6 cellular contexts compared by ENCODE assay signal in genomic region chr2:54072483-54072882, GRCh38. TPM values are rescaled to one million over a fixed set of nuclear protein-coding genes. Genes with fewer than 3 reads are reported as not detected.
DNase-seq lines count a peak whose midpoint lies in the region; ATAC-seq, FAIRE-seq and TF ChIP-seq lines count a peak whose summit lies in the region.
"Not testable (repeated sequence)": the region's sequence is repeated elsewhere in the genome, so short reads cannot be mapped to it uniquely, and the experiment has no call there.

No MANE protein-coding gene starts in this region.

- H3K4me1 Mint-ChIP-seq in WTC11; MCF 10A (ENCODE audit: insufficient read depth, unreplicated experiment): not testable (repeated sequence)

- CTCF ChIA-PET in PC-3 (lab: Charles Lee); K562 (lab: Yijun Ruan, JAX; ENCODE audit: low intra/inter-chr PET ratio); HepG2 (lab: Yijun Ruan, JAX; ENCODE audit: low intra/inter-chr PET ratio, low total read pairs): not testable (repeated sequence)
- CTCF ChIA-PET in WTC11 (lab: Charles Lee), result interaction anchor here (0.6 kb wide), 1 partner anchor 29 kb away, joined by 3 read pairs; no protein-coding TSS in a partner anchor
- CTCF ChIA-PET in MCF 10A (lab: Yijun Ruan, JAX), result interaction anchor here (0.6 to 1.1 kb wide), 3 partner anchors 25 to 329 kb away, joined by 3 read pairs; no protein-coding TSS in a partner anchor

- not testable (repeated sequence) for TF ChIP-seq RAD21 in K562 (CRISPR knock-in tag; conservative IDR thresholded peaks at IDR 0.05 in 1 of 2, IDR thresholded peaks at IDR 0.05 in 1 of 2); HepG2 (CRISPR knock-in tag; IDR thresholded peaks at IDR 0.05)

- not testable (repeated sequence) for H3K36me3 ChIP-seq in PC-3 (ENCODE audit: low read depth, low read length); K562 (ENCODE audit: control insufficient read depth, insufficient read depth, low read length); HepG2 (replicated peaks in 1 of 2; ENCODE audit: control insufficient read depth in 1 of 2, insufficient read depth in 2 of 2, low read length in 2 of 2)

- POLR2A ChIA-PET in PC-3 (lab: Charles Lee; ENCODE audit: unreplicated experiment); MCF 10A (lab: Yijun Ruan, JAX); HepG2 (lab: Yijun Ruan, JAX): not testable (repeated sequence)
- POLR2A ChIA-PET in WTC11 (lab: Charles Lee), result interaction anchor here (0.6 kb wide), 1 partner anchor 409 kb away, joined by 3 read pairs; no protein-coding TSS in a partner anchor
- POLR2A ChIA-PET in K562 (lab: Yijun Ruan, JAX), result interaction anchor here (0.9 kb wide), 1 partner anchor 8 kb away, joined by 3 read pairs; no protein-coding TSS in a partner anchor

- not testable (repeated sequence) for TF ChIP-seq POLR2A in K562 (conservative IDR thresholded peaks at IDR 0.05); HepG2 (IDR thresholded peaks at IDR 0.05; ENCODE audit: insufficient read depth in 1 of 2, low read depth in 2 of 2, low read length in 2 of 2)

- not testable (repeated sequence) for H3K27ac Mint-ChIP-seq in WTC11
- peak overlapping the region; percentile 54 for H3K27ac Mint-ChIP-seq in MCF 10A (ENCODE audit: low read depth, unreplicated experiment)

- BruUV-seq in PC-3 (replicated peaks; lab: Mats Ljungman, UMichigan); K562 (replicated peaks; lab: Mats Ljungman, UMichigan); MCF 10A (replicated peaks; lab: Mats Ljungman, UMichigan); HepG2 (replicated peaks; lab: Mats Ljungman, UMichigan): not testable (repeated sequence)

- FAIRE-seq in K562 (lab: Jason Lieb, UNC); HepG2 (lab: Jason Lieb, UNC): not testable (repeated sequence)

- 59% methylated on average over 2 of the region's 2 CpGs for WGBS in K562 (ENCODE audit: insufficient coverage, low coverage, missing lambda C conversion rate)
- 77% methylated on average over 2 of the region's 2 CpGs for WGBS in HepG2 (ENCODE audit: low lambda C conversion rate)

- not testable (repeated sequence) for ATAC-seq in PC-3, WTC11, K562, HepG2
- ATAC-seq in left lobe of liver, result peak; percentile 42

- peaks cover 32% of the 10 kb centered on the region for H3K4me1 ChIP-seq in PC-3 (ENCODE audit: insufficient read depth, low read length)
- peaks cover 0 to 26% of the 10 kb centered on the region in 2 experiments; a peak in 4 of 5 replicates for H3K4me1 ChIP-seq in K562 (replicated peaks in 1 of 2; ENCODE audit: control insufficient read depth in 2 of 2, insufficient read depth in 2 of 2, low read length in 2 of 2)
- H3K4me1 ChIP-seq in HepG2 (ENCODE audit: insufficient read depth, low read length), result not testable (repeated sequence)

- H3K9me2 ChIP-seq in PC-3 (replicated peaks; ENCODE audit: low read length), result not testable (repeated sequence)

- not testable (repeated sequence) for H3K4me3 ChIP-seq in PC-3 (ENCODE audit: low read length); K562; HepG2 (replicated peaks in 1 of 3; ENCODE audit: insufficient read depth in 1 of 3, low read depth in 2 of 3, low read length in 3 of 3)

- not testable (repeated sequence) for H2AFZ ChIP-seq in PC-3 (ENCODE audit: low read length); K562 (ENCODE audit: low read depth, low read length); HepG2 (ENCODE audit: low read length)

- not testable (repeated sequence) for H3K36me3 Mint-ChIP-seq in WTC11; MCF 10A (ENCODE audit: insufficient read depth, unreplicated experiment)

- H4K20me1 ChIP-seq in PC-3 (ENCODE audit: low read length); K562 (replicated peaks; ENCODE audit: control insufficient read depth, insufficient read depth, low read length); HepG2 (ENCODE audit: insufficient read depth, low read length): not testable (repeated sequence)

- not testable (repeated sequence) for H3K4me2 ChIP-seq in PC-3 (ENCODE audit: low read length); K562 (ENCODE audit: insufficient read depth, low read length); HepG2 (ENCODE audit: low read depth, low read length)

- H3K27me3 ChIP-seq in PC-3 (ENCODE audit: low read length); K562 (ENCODE audit: control insufficient read depth in 2 of 2, insufficient read depth in 2 of 2, low read length in 2 of 2); HepG2 (ENCODE audit: control insufficient read depth in 1 of 2, insufficient read depth in 2 of 2, low read length in 2 of 2): not testable (repeated sequence)

- H3K9me1 ChIP-seq in K562 (ENCODE audit: control insufficient read depth, insufficient read depth, low read length), result not testable (repeated sequence)

- not testable (repeated sequence) for H3K79me2 ChIP-seq in PC-3 (ENCODE audit: low read length); K562 (ENCODE audit: control insufficient read depth, insufficient read depth, low read length); HepG2 (ENCODE audit: insufficient read depth, low read length)

- not testable (repeated sequence) for TF ChIP-seq EP300 in K562 (IDR thresholded peaks at IDR 0.05; ENCODE audit: low read length); HepG2 (IDR thresholded peaks at IDR 0.05; ENCODE audit: low read depth in 2 of 2, low read length in 2 of 2); HepG2 (CRISPR knock-in tag; IDR thresholded peaks at IDR 0.05; ENCODE audit: borderline replicate concordance)

- H3K27me3 Mint-ChIP-seq in WTC11 (ENCODE audit: low read depth); MCF 10A (ENCODE audit: insufficient read depth, unreplicated experiment): not testable (repeated sequence)

- DNase-seq in PC-3; WTC11 (ENCODE audit: low spot score); K562 (ENCODE audit: extremely low read depth in 1 of 4, low spot score in 3 of 4); MCF 10A (ENCODE audit: unreplicated experiment); left lobe of liver (ENCODE audit: low spot score); HepG2 (ENCODE audit: low spot score): not testable (repeated sequence)

- not testable (repeated sequence) for TF ChIP-seq CTCF in PC-3 (conservative IDR thresholded peaks at IDR 0.05; ENCODE audit: low read depth, low read length); WTC11 (IDR thresholded peaks at IDR 0.05); K562 (IDR thresholded peaks at IDR 0.05 in 2 of 3, conservative IDR thresholded peaks at IDR 0.05 in 1 of 3; ENCODE audit: insufficient read depth in 2 of 3, low read depth in 1 of 3, low read length in 3 of 3); MCF 10A (IDR thresholded peaks at IDR 0.05; ENCODE audit: unreplicated experiment); HepG2 (CRISPR knock-in tag; IDR thresholded peaks at IDR 0.05)

- H3K9ac ChIP-seq in PC-3 (ENCODE audit: low read length); K562 (ENCODE audit: insufficient read depth in 1 of 2, low read depth in 2 of 2, low read length in 2 of 2); HepG2 (ENCODE audit: insufficient read depth, low read depth, low read length): not testable (repeated sequence)

- peaks cover 15% of the 10 kb centered on the region for H3F3A ChIP-seq in PC-3 (ENCODE audit: low read length, unreplicated experiment)

- not testable (repeated sequence) for H3K9me3 ChIP-seq in PC-3 (ENCODE audit: low read length); K562 (replicated peaks; ENCODE audit: control insufficient read depth, insufficient read depth, low read depth, low read length); HepG2 (ENCODE audit: low read length)

- intact Hi-C loops in PC-3 (cut with micrococcal nuclease), result loop anchor here (2.0 kb wide), 1 partner anchor 84 kb away; no protein-coding TSS in a partner anchor
- intact Hi-C loops in K562 (cut with micrococcal nuclease); MCF 10A (cut with micrococcal nuclease); HepG2 (cut with micrococcal nuclease; ENCODE audit: unreplicated experiment): not testable (repeated sequence)

- H3K4me3 Mint-ChIP-seq in WTC11; MCF 10A (ENCODE audit: unreplicated experiment): not testable (repeated sequence)

- H3K27ac ChIP-seq in PC-3 (ENCODE audit: low read length), result peak overlapping the region; percentile 92; the same call in 1 of the 2 replicates
- H3K27ac ChIP-seq in K562 (ENCODE audit: extremely low read depth, low read depth, low read length); HepG2 (ENCODE audit: extremely low read length, insufficient read depth, low read length): not testable (repeated sequence)

- not testable (repeated sequence) for H3K9me3 Mint-ChIP-seq in WTC11; MCF 10A (ENCODE audit: unreplicated experiment)

- in situ Hi-C loops in K562 (cut with MboI); HepG2 (cut with HindIII; ENCODE audit: extremely low pct_ligation_motif_present, low pct_unique_long_range_greater_than_20kb): not testable (repeated sequence)

RNA-seq across cellular contexts. Expression of gene ACYP2, which starts 42.9 kb away (rescaled TPM):
- total RNA-seq in PC-3 (2014; rRNA removed) (2.9 and 8.3 TPM in 2 replicates), WTC11 (2021) (4.4 to 6.3 TPM (median 5.7 TPM) in 3 replicates), K562 (2014; rRNA removed) (2.2 and 3.0 TPM in 2 replicates), K562 (2014; rRNA removed; fragmentation: Illumina TruSeq; extraction: Trizol) (1.3 and 1.8 TPM in 2 replicates), K562 (2015; rRNA removed; fragmentation: Illumina TruSeq; extraction: Trizol) (1.9 and 2.2 TPM in 2 replicates), K562 (2021) (3.4 and 4.1 TPM in 2 replicates), MCF 10A (2022) (14.3 and 17.8 TPM in 2 replicates), left lobe of liver (20.4 TPM), HepG2 (2016; rRNA removed; fragmentation: Illumina TruSeq; extraction: Trizol) (12.3 and 16.2 TPM in 2 replicates)
- 3.8 and 6.9 TPM in 2 replicates for total RNA-seq in K562 (2011; cell fraction: chromatin; rRNA removed; ENCODE audit: low replicate concordance)
- 3.0 and 3.3 TPM in 2 replicates for total RNA-seq in K562 (2011; cell fraction: nucleolus; rRNA removed)
- total RNA-seq in K562 (2011; cell fraction: nucleoplasm; rRNA removed), result 5.1 and 11.3 TPM in 2 replicates
- polyA plus RNA-seq in K562 (2011; rRNA removed) (2.2 and 3.1 TPM in 2 replicates), K562 (2014; fragmentation: Illumina TruSeq; extraction: Trizol) (1.0 and 1.2 TPM in 2 replicates), K562 (2014; fragmentation: Nextera tagmentation; extraction: Ambion mirVana) (1 to 10 TPM; 1.9 to 2.2 TPM), K562 (2014; rRNA removed) (2.0 and 3.4 TPM in 2 replicates), HepG2 (2011; rRNA removed) (10.9 and 12.7 TPM in 2 replicates)
- polyA plus RNA-seq in K562 (2011; cell fraction: cytosol; rRNA removed), result 2.8 and 3.8 TPM in 2 replicates
- polyA plus RNA-seq in K562 (2011; cell fraction: nucleus; rRNA removed), result 1.4 and 2.0 TPM in 2 replicates
- 5.2 and 6.5 TPM in 2 replicates for polyA plus RNA-seq in K562 (2012)
- polyA minus RNA-seq in K562 (2011; rRNA and poly(A)+ RNA removed), result 1.1 and 2.8 TPM in 2 replicates
- 1.0 and 1.4 TPM in 2 replicates for polyA minus RNA-seq in K562 (2011; cell fraction: cytosol; rRNA and poly(A)+ RNA removed)
- polyA minus RNA-seq in K562 (2011; cell fraction: nucleus; rRNA and poly(A)+ RNA removed), result 2.7 and 4.7 TPM in 2 replicates
- total RNA-seq in HepG2 (2016; cell fraction: cytosol; rRNA removed; fragmentation: Illumina TruSeq; extraction: Trizol; ENCODE audit: low read depth), result 16.7 and 22.4 TPM in 2 replicates
- total RNA-seq in HepG2 (2016; cell fraction: insoluble cytoplasmic fraction; rRNA removed; fragmentation: Illumina TruSeq; extraction: Trizol), result 12.7 and 14.1 TPM in 2 replicates
- 19.5 and 23.4 TPM in 2 replicates for total RNA-seq in HepG2 (2016; cell fraction: membrane; rRNA removed; fragmentation: Illumina TruSeq; extraction: Trizol)
- 10.0 TPM in 2 replicates for total RNA-seq in HepG2 (2016; cell fraction: nucleus; rRNA removed; fragmentation: Illumina TruSeq; extraction: Trizol)
- 12.4 and 13.2 TPM in 2 replicates for polyA plus RNA-seq in HepG2 (2011; cell fraction: cytosol; rRNA removed)
- polyA plus RNA-seq in HepG2 (2011; cell fraction: nucleus; rRNA removed), result 6.9 and 8.0 TPM in 2 replicates
- polyA plus RNA-seq in HepG2 (2012), result 13.1 and 13.2 TPM in 2 replicates
- 24.2 and 34.3 TPM in 2 replicates for polyA plus RNA-seq in HepG2 (2016; cell fraction: cytosol; fragmentation: Illumina TruSeq; extraction: Trizol; ENCODE audit: low read depth)
- polyA plus RNA-seq in HepG2 (2016; cell fraction: insoluble cytoplasmic fraction; fragmentation: Illumina TruSeq; extraction: Trizol; ENCODE audit: low read depth), result 20.0 and 20.4 TPM in 2 replicates
- polyA plus RNA-seq in HepG2 (2016; cell fraction: membrane; fragmentation: Illumina TruSeq; extraction: Trizol; ENCODE audit: low read depth), result 23.2 and 26.0 TPM in 2 replicates
- polyA plus RNA-seq in HepG2 (2016; cell fraction: nucleus; fragmentation: Illumina TruSeq; extraction: Trizol; ENCODE audit: insufficient read depth, low read depth), result 13.3 and 15.2 TPM in 2 replicates
- polyA minus RNA-seq in HepG2 (2011; rRNA and poly(A)+ RNA removed; ENCODE audit: low replicate concordance), result 1.3 and 12.1 TPM in 2 replicates
- polyA minus RNA-seq in HepG2 (2011; cell fraction: cytosol; rRNA and poly(A)+ RNA removed), result 5.1 and 7.8 TPM in 2 replicates
- polyA minus RNA-seq in HepG2 (2011; cell fraction: nucleus; rRNA and poly(A)+ RNA removed), result 17.8 and 22.0 TPM in 2 replicates
